In the genomic region with DNA sequence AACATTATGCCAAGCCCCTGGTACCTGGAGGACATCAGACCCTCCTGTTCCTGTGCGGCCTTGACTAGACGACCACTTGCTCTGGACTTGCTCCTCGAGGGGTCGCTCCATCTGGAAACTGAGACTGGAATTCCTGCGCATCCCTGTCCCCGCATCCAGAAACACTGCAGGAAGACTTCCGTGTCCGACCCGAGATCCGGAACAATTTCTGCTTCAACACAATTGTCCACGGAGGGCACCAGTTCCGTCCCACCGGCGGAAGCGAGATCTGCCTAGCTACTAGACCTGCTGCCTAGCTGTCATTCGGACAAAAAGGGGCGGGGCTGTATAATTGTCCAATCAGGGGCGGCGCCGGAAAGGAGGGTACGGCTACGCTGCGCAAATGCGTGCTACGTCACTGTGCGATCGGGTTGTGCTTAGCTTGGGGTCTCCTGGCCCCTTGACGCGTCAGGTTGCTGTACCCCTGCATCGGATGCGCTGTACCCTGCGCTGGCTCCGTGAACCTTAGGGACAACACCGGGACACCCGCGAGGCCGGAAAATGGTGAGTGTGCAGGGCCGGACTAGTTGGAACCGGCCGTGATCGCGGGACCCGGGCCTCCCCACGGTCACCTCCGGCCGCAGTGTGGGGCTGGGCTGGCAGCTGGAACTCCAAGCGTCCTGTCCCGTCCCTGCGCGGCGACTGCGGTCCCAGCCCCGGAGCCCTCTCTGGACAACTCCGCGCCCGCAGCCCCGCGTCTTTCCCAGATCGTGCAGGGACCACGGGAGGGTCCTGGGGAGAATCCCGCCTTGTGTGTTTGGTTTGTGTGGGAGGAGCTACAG, we compare ENCODE assay signal across 8 cellular contexts. TPM values are rescaled to one million over a fixed set of nuclear protein-coding genes. Genes with fewer than 3 reads are reported as not detected.
A peak's percentile ranks its signal among the peaks of the same experiment; 100 is the strongest.
DNase-seq lines count a peak whose midpoint lies in the region; ATAC-seq and TF ChIP-seq lines count a peak whose summit lies in the region.

A gene (minus strand): TSS at position 274 of the 821 bp plus-strand sequence. CDS start 133 bp downstream, at position 141.
A gene (plus strand): TSS at position 381 of the 821 bp plus-strand sequence. CDS start 160 bp downstream, at position 541.

- peak within 1 kb of the TSS; percentile 98 for H3K4me2 ChIP-seq in BLaER1

- peaks cover 49% of the 10 kb centered on the region for H4K20me1 ChIP-seq in BLaER1

- peak within 1 kb of the TSS; percentile 100 for H3K4me3 Mint-ChIP-seq in activated CD4-positive, alpha-beta T cell treated with anti-CD3 and anti-CD28 coated beads, Interleukin-2, amount 10 ng/mL, durations not matched to agents 24 days and 14 days

- H3K4me1 ChIP-seq in BLaER1: peaks cover 46% of the 10 kb centered on the region

- no peaks in the 10 kb centered on the region for H3K27me3 ChIP-seq in BLaER1
- H3K27me3 ChIP-seq in layer of hippocampus (ENCODE audit: control insufficient read depth, insufficient read depth, low read length): no peaks in the 10 kb centered on the region

- peak; percentile 99 for DNase-seq in NCI-H69 (lab: John Stamatoyannopoulos, UW)
- peak; percentile 99 for DNase-seq in activated CD4-positive, alpha-beta T cell treated with anti-CD3 and anti-CD28 coated beads, Interleukin-2, amount 10 ng/mL, durations not matched to agents 24 days and 14 days
- peak; percentile 99 for DNase-seq in coronary artery (ENCODE audit: low spot score)
- peak; percentile 94 to 98 (median 96) for DNase-seq in stimulated activated CD4-positive, alpha-beta T cell treated with anti-CD3 and anti-CD28 coated beads, Interleukin-1b, Interleukin-23, amount 100 ng/mL, for 24 hours (ENCODE audit: low read depth in 4 of 4, low spot score in 1 of 4)

- no peaks in the 10 kb centered on the region for H3K9me3 Mint-ChIP-seq in activated CD4-positive, alpha-beta T cell treated with anti-CD3 and anti-CD28 coated beads, Interleukin-2, amount 10 ng/mL, durations not matched to agents 24 days and 14 days

- no peak for TF ChIP-seq CTCF in coronary artery (IDR thresholded peaks at IDR 0.05)

- peaks cover 37% of the 10 kb centered on the region for H3K36me3 Mint-ChIP-seq in activated CD4-positive, alpha-beta T cell treated with anti-CD3 and anti-CD28 coated beads, Interleukin-2, amount 10 ng/mL, durations not matched to agents 24 days and 14 days (ENCODE audit: low read depth)

- no peaks in the 10 kb centered on the region for H3K27me3 Mint-ChIP-seq in activated CD4-positive, alpha-beta T cell treated with anti-CD3 and anti-CD28 coated beads, Interleukin-2, amount 10 ng/mL, durations not matched to agents 24 days and 14 days

- H3K36me3 ChIP-seq in BLaER1: peaks cover 44% of the 10 kb centered on the region

- intact Hi-C loops in activated CD4-positive, alpha-beta T cell treated with anti-CD3 and anti-CD28 coated beads, Interleukin-2, amount 10 ng/mL, durations not matched to agents 24 days and 14 days (cut with micrococcal nuclease): loop anchor here (1.0 to 2.0 kb wide), 2 partner anchors 56 to 60 kb away; a partner anchor contains a TSS

- peaks cover 20% of the 10 kb centered on the region for H3K4me1 Mint-ChIP-seq in activated CD4-positive, alpha-beta T cell treated with anti-CD3 and anti-CD28 coated beads, Interleukin-2, amount 10 ng/mL, durations not matched to agents 24 days and 14 days

- H3K9me3 ChIP-seq in BLaER1: no peaks in the 10 kb centered on the region

- H3K27ac Mint-ChIP-seq in activated CD4-positive, alpha-beta T cell treated with anti-CD3 and anti-CD28 coated beads, Interleukin-2, amount 10 ng/mL, durations not matched to agents 24 days and 14 days: peak within 1 kb of the TSS; percentile 99

- ATAC-seq in GM19328 (IDR thresholded peaks at IDR 0.05; ENCODE audit: unreplicated experiment) (peak; percentile 84), HG03520 (IDR thresholded peaks at IDR 0.05; ENCODE audit: unreplicated experiment) (peak; percentile 62)

- peak within 1 kb of the TSS; percentile 90 for H3K27ac ChIP-seq in BLaER1
- peak within 1 kb of the TSS; percentile 99 to 100 for H3K27ac ChIP-seq in coronary artery
- H3K27ac ChIP-seq in layer of hippocampus (ENCODE audit: low read depth, low read length): peak within 1 kb of the TSS; percentile 91

- peak within 1 kb of the TSS; percentile 93 for H3K9ac ChIP-seq in BLaER1

- peak within 1 kb of the TSS; percentile 99 for H3K4me3 ChIP-seq in BLaER1
- peak within 1 kb of the TSS; percentile 100 for H3K4me3 ChIP-seq in coronary artery

RNA-seq across cellular contexts. Expression of the first gene that starts in this region (rescaled TPM):
- total RNA-seq in activated CD4-positive, alpha-beta T cell treated with anti-CD3 and anti-CD28 coated beads, Interleukin-2, amount 10 ng/mL, durations not matched to agents 24 days and 14 days: 8.7 and 9.0 TPM in 2 replicates

RNA-seq across cellular contexts. Expression of the second gene that starts in this region (rescaled TPM):
- 22.3 and 26.6 TPM in 2 replicates for total RNA-seq in activated CD4-positive, alpha-beta T cell treated with anti-CD3 and anti-CD28 coated beads, Interleukin-2, amount 10 ng/mL, durations not matched to agents 24 days and 14 days

Comparison
In these comparisons a context has a peak if more than half of its experiments do, and no peak if none do; other contexts are left out.
1. Peak in every context shown above with its lines: DNase-seq, ATAC-seq, H3K4me3 ChIP-seq and H3K27ac ChIP-seq.